1 cellular context compared by ENCODE assay signal in genomic region chr4:48908687-48909086, GRCh38.
A peak's percentile ranks its signal among the peaks of the same experiment; 100 is the strongest.
TF ChIP-seq lines count a peak whose summit lies in the region.

No MANE protein-coding gene starts in this region.

TF ChIP-seq in K562, 482 proteins besides CTCF, POLR2A, EP300 and RAD21 (continued from another document):
- 0 out of 2 replicates have a peak, but pooled peaks have one; percentile 10 for TF ChIP-seq ETV1 (tag; conservative IDR thresholded peaks at IDR 0.05; ENCODE audit: low read depth)
- TF ChIP-seq MIER1 (IDR thresholded peaks at IDR 0.05; ENCODE audit: low read depth): no peak
- no peak for TF ChIP-seq HIVEP1 (CRISPR knock-in tag; IDR thresholded peaks at IDR 0.05)
- 0 out of 2 replicates have a peak, but pooled peaks have one; percentile 17 for TF ChIP-seq PTTG1 (tag; IDR thresholded peaks at IDR 0.05; ENCODE audit: low read depth)
